Comparison of ENCODE assay signal across 8 cellular contexts in genomic region chr10:129963831-129964501, GRCh38. TPM values are rescaled to one million over a fixed set of nuclear protein-coding genes. Genes with fewer than 3 reads are reported as not detected.
DNase-seq lines count a peak whose midpoint lies in the region; ATAC-seq and TF ChIP-seq lines count a peak whose summit lies in the region.

Gene EBF3, minus strand, starts transcription at chr10:129964274. Its CDS starts 506 bp downstream, at chr10:129963768.

- H3K4me3 Mint-ChIP-seq in CD4-positive, alpha-beta T cell = peak within 1 kb of the TSS; percentile 85
- H3K4me3 Mint-ChIP-seq in activated CD4-positive, alpha-beta memory T cell treated with anti-CD3 and anti-CD28 coated beads, Interleukin-2, amount 10 ng/mL, durations not matched to agents 7 days and 5 days = peak within 1 kb of the TSS; percentile 48

- WGBS in IMR-90 (ENCODE audit: extremely low coverage in 2 of 2, insufficient read length in 1 of 2), 2 experiments = 1% methylated on average over 41 of the region's 106 CpGs; no CpG with 5 or more reads in 1 of the 2 experiments
- WGBS in transverse colon (ENCODE audit: low coverage in 1 of 2), 2 donors = 0% methylated on average over 40 of the region's 106 CpGs; no CpG with 5 or more reads in 1 of the 2 donors

- peak in 5 of 10 experiments; percentile 14 to 54 (median 36) for DNase-seq in CD4-positive, alpha-beta T cell
- DNase-seq in IMR-90 = peak; percentile 50
- DNase-seq in activated CD4-positive, alpha-beta memory T cell treated with anti-CD3 and anti-CD28 coated beads, Interleukin-2, amount 10 ng/mL, durations not matched to agents 7 days and 5 days = peak; percentile 34
- no peak for DNase-seq in epithelial cell of proximal tubule (ENCODE audit: low read depth)
- DNase-seq in transverse colon = peak; percentile 44
- DNase-seq in putamen (ENCODE audit: low spot score) = no peak

- H3K4me2 ChIP-seq in IMR-90 (ENCODE audit: low read depth, low read length) = peak within 1 kb of the TSS; percentile 89

- no peak within 1 kb of the TSS for H3K14ac ChIP-seq in IMR-90 (replicated peaks; ENCODE audit: low read depth, low read length)

- peak within 1 kb of the TSS; percentile 8; the same call in 1 of the 2 replicates for H3K9ac ChIP-seq in IMR-90 (ENCODE audit: low read depth, low read length)
- no peak within 1 kb of the TSS for H3K9ac ChIP-seq in muscle layer of colon (ENCODE audit: low read length)

- no peak within 1 kb of the TSS for H2AK5ac ChIP-seq in IMR-90 (ENCODE audit: low read depth, low read length)

- no peak within 1 kb of the TSS for H4K91ac ChIP-seq in IMR-90 (ENCODE audit: insufficient read depth, low read depth, low read length)

- no peak within 1 kb of the TSS for H3K4ac ChIP-seq in IMR-90 (ENCODE audit: low read depth, low read length)

- no peaks in the 10 kb centered on the region for H3K9me3 Mint-ChIP-seq in CD4-positive, alpha-beta T cell
- no peaks in the 10 kb centered on the region for H3K9me3 Mint-ChIP-seq in activated CD4-positive, alpha-beta memory T cell treated with anti-CD3 and anti-CD28 coated beads, Interleukin-2, amount 10 ng/mL, durations not matched to agents 7 days and 5 days

- no peak within 1 kb of the TSS for H3K56ac ChIP-seq in IMR-90 (ENCODE audit: extremely low read depth, insufficient read depth, low read length)

- H4K20me1 ChIP-seq in IMR-90 (ENCODE audit: insufficient read depth, low read length) = no peaks in the 10 kb centered on the region

- no peak within 1 kb of the TSS for H3K23ac ChIP-seq in IMR-90 (ENCODE audit: low read depth, low read length)

- BruUV-seq in IMR-90 (replicated peaks; lab: Mats Ljungman, UMichigan) = TSS peak; percentile 95

- TF ChIP-seq CTCF in CD4-positive, alpha-beta T cell (IDR thresholded peaks at IDR 0.05) = no peak
- TF ChIP-seq CTCF in IMR-90 (conservative IDR thresholded peaks at IDR 0.05; ENCODE audit: low read depth, low read length) (no peak), epithelial cell of proximal tubule (conservative IDR thresholded peaks at IDR 0.05; ENCODE audit: low read depth, low read length) (no peak), transverse colon (IDR thresholded peaks at IDR 0.05) (no peak)

- intact Hi-C loops in CD4-positive, alpha-beta T cell (cut with DNase I, micrococcal nuclease) = loop anchor here in 1 of 2 experiments (10.0 kb wide), 3 partner anchors 141 to 499 kb away; partner anchors contain the start of genes GLRX3 and MGMT
- intact Hi-C loops in IMR-90 (cut with micrococcal nuclease) (loop anchor here (5.0 kb wide), 1 partner anchor 497 kb away; the partner anchor contains the start of gene MGMT), transverse colon (cut with DNase I; ENCODE audit: low total_unique reads) (no loop called here)

- H4K5ac ChIP-seq in IMR-90 (ENCODE audit: low read depth, low read length) = no peak within 1 kb of the TSS

- no peak within 1 kb of the TSS for H2BK20ac ChIP-seq in IMR-90 (ENCODE audit: low read depth, low read length)

- peak; percentile 73 for ATAC-seq in CD4-positive, alpha-beta T cell (ENCODE audit: poor library complexity)
- ATAC-seq in IMR-90 (ENCODE audit: low read depth) = peak; percentile 87
- no peak for ATAC-seq in HG03045 (IDR thresholded peaks at IDR 0.05; ENCODE audit: unreplicated experiment)

- H3K4me3 ChIP-seq in IMR-90 (ENCODE audit: insufficient read depth, low read depth, low read length) (peak within 1 kb of the TSS; percentile 39), epithelial cell of proximal tubule (ENCODE audit: low read depth, low read length) (peak within 1 kb of the TSS; percentile 38), muscle layer of colon (ENCODE audit: low read depth in 1 of 2, low read length in 2 of 2) (peak within 1 kb of the TSS; percentile 42 to 55), transverse colon (peak within 1 kb of the TSS; percentile 37 to 62 (median 45))

- peaks cover 87% of the 10 kb centered on the region for H3K27me3 ChIP-seq in CD4-positive, alpha-beta T cell (ENCODE audit: control insufficient read depth, insufficient read depth, low read length)
- H3K27me3 ChIP-seq in IMR-90 (ENCODE audit: control insufficient read depth, insufficient read depth, low read length) (peaks cover 73% of the 10 kb centered on the region), muscle layer of colon (ENCODE audit: control insufficient read depth in 1 of 2, insufficient read depth in 2 of 2, low read length in 2 of 2) (peaks cover 65 to 89% of the 10 kb centered on the region in 2 donors), transverse colon (peaks cover 98% of the 10 kb centered on the region)

- no peaks in the 10 kb centered on the region for H3K9me3 ChIP-seq in CD4-positive, alpha-beta T cell (ENCODE audit: control insufficient read depth, low read length)
- H3K9me3 ChIP-seq in IMR-90 (ENCODE audit: control insufficient read depth, insufficient read depth, low read length) (no peaks in the 10 kb centered on the region), muscle layer of colon (ENCODE audit: low read length) (peaks cover 5% of the 10 kb centered on the region), transverse colon (no peaks in the 10 kb centered on the region)

- H3K27ac Mint-ChIP-seq in CD4-positive, alpha-beta T cell = no peak within 1 kb of the TSS
- H3K27ac Mint-ChIP-seq in activated CD4-positive, alpha-beta memory T cell treated with anti-CD3 and anti-CD28 coated beads, Interleukin-2, amount 10 ng/mL, durations not matched to agents 7 days and 5 days = peak within 1 kb of the TSS; percentile 40

- peak within 1 kb of the TSS; percentile 85 for H2AFZ ChIP-seq in IMR-90 (replicated peaks; ENCODE audit: low read length, poor library complexity)

- no peak within 1 kb of the TSS for H2BK5ac ChIP-seq in IMR-90 (ENCODE audit: low read depth, low read length, poor library complexity, severe bottlenecking)

- H3K27ac ChIP-seq in CD4-positive, alpha-beta T cell (ENCODE audit: low read depth, low read length) = no peak within 1 kb of the TSS
- H3K27ac ChIP-seq in IMR-90 (ENCODE audit: insufficient read depth, low read length) = peak within 1 kb of the TSS; percentile 12; the same call in 1 of the 2 replicates
- no peak within 1 kb of the TSS for H3K27ac ChIP-seq in muscle layer of colon (ENCODE audit: low read depth, low read length)
- H3K27ac ChIP-seq in transverse colon = peak within 1 kb of the TSS; percentile 4 to 55 (median 46)

- no peak within 1 kb of the TSS for H4K8ac ChIP-seq in IMR-90 (ENCODE audit: low read depth in 2 of 2, low read length in 2 of 2)

- H2AK9ac ChIP-seq in IMR-90 (replicated peaks; ENCODE audit: low read depth, low read length, poor library complexity) = peak within 1 kb of the TSS; percentile 75

- H2BK15ac ChIP-seq in IMR-90 (ENCODE audit: low read depth, low read length) = no peak within 1 kb of the TSS

- POLR2A ChIA-PET in CD4-positive, alpha-beta T cell (lab: Charles Lee) = no interaction called here
- POLR2A ChIA-PET in IMR-90 (lab: Charles Lee; ENCODE audit: unreplicated experiment) = interaction anchor here (0.6 kb wide), 1 partner anchor 170 kb away, joined by 3 read pairs; no protein-coding TSS in a partner anchor
- POLR2A ChIA-PET in activated CD4-positive, alpha-beta memory T cell treated with anti-CD3 and anti-CD28 coated beads, Interleukin-2, amount 10 ng/mL, durations not matched to agents 7 days and 5 days (lab: Charles Lee) = no interaction called here

- CTCF ChIA-PET in CD4-positive, alpha-beta T cell (lab: Charles Lee) = no interaction called here
- CTCF ChIA-PET in IMR-90 (lab: Yijun Ruan, JAX) = no interaction called here
- CTCF ChIA-PET in activated CD4-positive, alpha-beta memory T cell treated with anti-CD3 and anti-CD28 coated beads, Interleukin-2, amount 10 ng/mL, durations not matched to agents 7 days and 5 days (lab: Charles Lee) = no interaction called here

- H3K4me1 Mint-ChIP-seq in CD4-positive, alpha-beta T cell (ENCODE audit: low read depth) = peaks cover 32% of the 10 kb centered on the region
- peaks cover 14% of the 10 kb centered on the region for H3K4me1 Mint-ChIP-seq in activated CD4-positive, alpha-beta memory T cell treated with anti-CD3 and anti-CD28 coated beads, Interleukin-2, amount 10 ng/mL, durations not matched to agents 7 days and 5 days

- TF ChIP-seq POLR2A in IMR-90 (IDR thresholded peaks at IDR 0.05; ENCODE audit: low read depth, low read length) (no peak), transverse colon (IDR thresholded peaks at IDR 0.05) (no peak)

- TF ChIP-seq RAD21 in IMR-90 (IDR thresholded peaks at IDR 0.05; ENCODE audit: low read length) = no peak

- H3K18ac ChIP-seq in IMR-90 (ENCODE audit: low read depth, low read length) = no peak within 1 kb of the TSS

- H3K36me3 ChIP-seq in IMR-90 (ENCODE audit: control insufficient read depth, insufficient read depth, low read length) (no peaks in the 10 kb centered on the region), muscle layer of colon (ENCODE audit: insufficient read depth, low read length) (no peaks in the 10 kb centered on the region), transverse colon (no peaks in the 10 kb centered on the region)

- H3K9me1 ChIP-seq in IMR-90 (ENCODE audit: insufficient read depth, low read length) = no peaks in the 10 kb centered on the region

- H3K4me1 ChIP-seq in IMR-90 (ENCODE audit: control insufficient read depth, insufficient read depth, low read length) (no peaks in the 10 kb centered on the region; the same call in 1 of the 2 replicates), muscle layer of colon (ENCODE audit: insufficient read depth, low read length) (peaks cover 10% of the 10 kb centered on the region), transverse colon (peaks cover 0 to 48% (median 29%) of the 10 kb centered on the region in 4 donors)

- dilution Hi-C loops in IMR-90 (cut with HindIII; ENCODE audit: low sequenced_read_pairs, unreplicated experiment) = no loop called here

- peaks cover 72% of the 10 kb centered on the region for H3K27me3 Mint-ChIP-seq in CD4-positive, alpha-beta T cell
- peaks cover 64% of the 10 kb centered on the region for H3K27me3 Mint-ChIP-seq in activated CD4-positive, alpha-beta memory T cell treated with anti-CD3 and anti-CD28 coated beads, Interleukin-2, amount 10 ng/mL, durations not matched to agents 7 days and 5 days

- no peaks in the 10 kb centered on the region for H3K79me1 ChIP-seq in IMR-90 (ENCODE audit: low read depth in 1 of 2, low read length in 2 of 2)

- in situ Hi-C loops in IMR-90 (cut with MboI; ENCODE audit: low sequenced_read_pairs) (no loop called here), transverse colon (cut with MboI; ENCODE audit: low pct_ligation_motif_present in 1 of 4, low pct_unique_long_range_greater_than_20kb in 1 of 4, low sequenced_read_pairs in 3 of 4) (no loop called here)

- no peaks in the 10 kb centered on the region for H3K36me3 Mint-ChIP-seq in CD4-positive, alpha-beta T cell (ENCODE audit: low read depth)
- peaks cover 6% of the 10 kb centered on the region for H3K36me3 Mint-ChIP-seq in activated CD4-positive, alpha-beta memory T cell treated with anti-CD3 and anti-CD28 coated beads, Interleukin-2, amount 10 ng/mL, durations not matched to agents 7 days and 5 days (ENCODE audit: low read depth)

- TF ChIP-seq EP300 in transverse colon (IDR thresholded peaks at IDR 0.05; ENCODE audit: low read depth) = no peak

- no peak within 1 kb of the TSS for H2BK120ac ChIP-seq in IMR-90 (ENCODE audit: low read depth, low read length)

RNA-seq across cellular contexts. Expression of gene EBF3, which starts in this region (rescaled TPM):
- total RNA-seq in CD4-positive, alpha-beta T cell = not detected
- total RNA-seq in IMR-90 (2012; rRNA removed) (0.36 and 0.56 TPM in 2 replicates), epithelial cell of proximal tubule (not detected in 2 replicates), transverse colon (1 to 10 TPM in 2 of 4 donors, under 1 TPM in 2; 0.37 to 6.6 (median 1.0) TPM)
- 0.60 and 0.70 TPM in 2 replicates for polyA plus RNA-seq in IMR-90 (2012; rRNA removed)
- polyA plus RNA-seq in IMR-90 (2012; cell fraction: cytosol; rRNA removed) = 0.36 and 0.68 TPM in 2 replicates
- polyA plus RNA-seq in IMR-90 (2012; cell fraction: nucleus; rRNA removed; ENCODE audit: low replicate concordance) = 0.94 and 1.00 TPM in 2 replicates
- not detected for total RNA-seq in activated CD4-positive, alpha-beta memory T cell treated with anti-CD3 and anti-CD28 coated beads, Interleukin-2, amount 10 ng/mL, durations not matched to agents 7 days and 5 days

Comparison
In these comparisons a context has a peak if more than half of its experiments do, and no peak if none do; other contexts are left out.
1. Peak in ATAC-seq in CD4-positive, alpha-beta T cell; RNA of the gene not detected or under 1 TPM.
2. Peak in DNase-seq, ATAC-seq, H3K4me3 ChIP-seq, H3K27ac ChIP-seq, H3K9ac ChIP-seq and H3K4me2 ChIP-seq in IMR-90; RNA of the gene not detected or under 1 TPM.
3. Peak in DNase-seq in activated CD4-positive, alpha-beta memory T cell treated with anti-CD3 and anti-CD28 coated beads, Interleukin-2, amount 10 ng/mL, durations not matched to agents 7 days and 5 days; RNA of the gene not detected or under 1 TPM.
4. H3K27ac ChIP-seq: peak in transverse colon (4 of 4); none in CD4-positive, alpha-beta T cell (single experiment) and muscle layer of colon (single experiment).
5. Peak in every context shown above with its lines, with median percentiles within 50 percentile points of each other: H3K4me3 ChIP-seq.